In genomic region chr2:116141891-116142474, GRCh38 we compare ENCODE assay signal across 21 cellular contexts.
A peak's percentile ranks its signal among the peaks of the same experiment; 100 is the strongest.
DNase-seq lines count a peak whose midpoint lies in the region; ATAC-seq and TF ChIP-seq lines count a peak whose summit lies in the region.
"Had no signal": no experiment of that assay in that cellular context is flagged by ENCODE, and none has a peak within 500 bp of the region (broad histone marks: within the 10 kb centered on the region; RNA-seq: fewer than 3 reads in every experiment).

No MANE protein-coding gene starts in this region.

- no peak overlapping the region for H3K4me3 Mint-ChIP-seq in T-helper 1 cell treated with Interleukin-12 subunit alpha and Interleukin-12 subunit beta and Interleukin-4 antibody, amounts not matched to agents 30 μg/mL and 1 μg/mL, for 36 hours
- H3K4me3 Mint-ChIP-seq in neural progenitor cell: no peak overlapping the region
- no peak overlapping the region for H3K4me3 Mint-ChIP-seq in progenitor cell of endocrine pancreas (ENCODE audit: low read depth)
- H3K4me3 Mint-ChIP-seq: CD4-positive, alpha-beta T cell; IgD-negative memory B cell had no signal

- H3K4me2 ChIP-seq in neural progenitor cell: no peak overlapping the region
- H3K4me2 ChIP-seq: A549 had no signal

- H3K27me3 ChIP-seq in neural progenitor cell: peaks cover 86% of the 10 kb centered on the region

- no peaks in the 10 kb centered on the region for H4K20me1 ChIP-seq in neural progenitor cell (ENCODE audit: low read depth)

- intact Hi-C loops in posterior cingulate gyrus (cut with DNase I): no loop called here

- TF ChIP-seq CTCF in neural progenitor cell (IDR thresholded peaks at IDR 0.05) (no peak), progenitor cell of endocrine pancreas (IDR thresholded peaks at IDR 0.05; ENCODE audit: unreplicated experiment) (no peak)

- DNase-seq in ELF-1 (ENCODE audit: low read depth, low spot score) (peak; percentile 24), neural progenitor cell (ENCODE audit: low spot score) (no peak), inferior parietal cortex (ENCODE audit: extremely low spot score) (no peak), progenitor cell of endocrine pancreas (ENCODE audit: low spot score, unreplicated experiment) (no peak), posterior cingulate gyrus (no peak)
- DNase-seq: AML-193; Caco-2; CD4-positive, alpha-beta T cell; GDM1; GOT3; H9; Karpas-422; KBM-7 had no signal

- H3K36me3 ChIP-seq in neural progenitor cell: no peaks in the 10 kb centered on the region

- H3K36me3 Mint-ChIP-seq in T-helper 1 cell treated with Interleukin-12 subunit alpha and Interleukin-12 subunit beta and Interleukin-4 antibody, amounts not matched to agents 30 μg/mL and 1 μg/mL, for 36 hours (ENCODE audit: low read depth): no peaks in the 10 kb centered on the region
- H3K36me3 Mint-ChIP-seq in neural progenitor cell (no peaks in the 10 kb centered on the region), progenitor cell of endocrine pancreas (ENCODE audit: insufficient read depth) (no peaks in the 10 kb centered on the region)
- H3K36me3 Mint-ChIP-seq: IgD-negative memory B cell had no signal

- peaks cover 29% of the 10 kb centered on the region for H3K9me3 Mint-ChIP-seq in T-helper 1 cell treated with Interleukin-12 subunit alpha and Interleukin-12 subunit beta and Interleukin-4 antibody, amounts not matched to agents 30 μg/mL and 1 μg/mL, for 36 hours
- H3K9me3 Mint-ChIP-seq in neural progenitor cell (no peaks in the 10 kb centered on the region), progenitor cell of endocrine pancreas (ENCODE audit: low read depth) (no peaks in the 10 kb centered on the region)

- H3K27ac ChIP-seq in neural progenitor cell: no peak overlapping the region
- H3K27ac ChIP-seq: 22Rv1, A549, C4-2B had no signal

- H3K9ac ChIP-seq in neural progenitor cell: no peak overlapping the region

- no peak overlapping the region for H3K4me3 ChIP-seq in neural progenitor cell
- H3K4me3 ChIP-seq: A549, GM12878 had no signal

- no peaks in the 10 kb centered on the region for H3K79me2 ChIP-seq in neural progenitor cell (ENCODE audit: low read depth)

- peaks cover 16% of the 10 kb centered on the region for H3K4me1 ChIP-seq in neural progenitor cell
- H3K4me1 ChIP-seq: A549, Caco-2 had no signal

- peaks cover 9% of the 10 kb centered on the region for H3F3A ChIP-seq in neural progenitor cell (ENCODE audit: low read depth)

- H3K9me3 ChIP-seq in neural progenitor cell (ENCODE audit: low read depth): no peaks in the 10 kb centered on the region
- H3K9me3 ChIP-seq: A549, Caco-2 had no signal

- peak overlapping the region; percentile 31 for H2AFZ ChIP-seq in neural progenitor cell (replicated peaks)

- H3K4me1 Mint-ChIP-seq in T-helper 1 cell treated with Interleukin-12 subunit alpha and Interleukin-12 subunit beta and Interleukin-4 antibody, amounts not matched to agents 30 μg/mL and 1 μg/mL, for 36 hours (ENCODE audit: low read depth): peaks cover 9% of the 10 kb centered on the region
- H3K4me1 Mint-ChIP-seq in neural progenitor cell (no peaks in the 10 kb centered on the region), progenitor cell of endocrine pancreas (ENCODE audit: low read depth) (peaks cover 15% of the 10 kb centered on the region)

- peak; percentile 54 for ATAC-seq in HG02852 (IDR thresholded peaks at IDR 0.05; ENCODE audit: unreplicated experiment)
- ATAC-seq: A549, GM12878, HepG2 had no signal

- H3K27ac Mint-ChIP-seq in T-helper 1 cell treated with Interleukin-12 subunit alpha and Interleukin-12 subunit beta and Interleukin-4 antibody, amounts not matched to agents 30 μg/mL and 1 μg/mL, for 36 hours: peak overlapping the region; percentile 18
- H3K27ac Mint-ChIP-seq in neural progenitor cell (no peak overlapping the region), progenitor cell of endocrine pancreas (no peak overlapping the region)
- H3K27ac Mint-ChIP-seq: CD4-positive, alpha-beta T cell; IgD-negative memory B cell had no signal

- no peaks in the 10 kb centered on the region for H3K27me3 Mint-ChIP-seq in T-helper 1 cell treated with Interleukin-12 subunit alpha and Interleukin-12 subunit beta and Interleukin-4 antibody, amounts not matched to agents 30 μg/mL and 1 μg/mL, for 36 hours (ENCODE audit: low read depth)
- H3K27me3 Mint-ChIP-seq in neural progenitor cell (ENCODE audit: insufficient read depth, low read depth): no peaks in the 10 kb centered on the region
- no peaks in the 10 kb centered on the region for H3K27me3 Mint-ChIP-seq in progenitor cell of endocrine pancreas
- H3K27me3 Mint-ChIP-seq: CD4-positive, alpha-beta T cell; IgD-negative memory B cell had no signal
